Comparison of ENCODE assay signal across 8 cellular contexts in the genomic region with DNA sequence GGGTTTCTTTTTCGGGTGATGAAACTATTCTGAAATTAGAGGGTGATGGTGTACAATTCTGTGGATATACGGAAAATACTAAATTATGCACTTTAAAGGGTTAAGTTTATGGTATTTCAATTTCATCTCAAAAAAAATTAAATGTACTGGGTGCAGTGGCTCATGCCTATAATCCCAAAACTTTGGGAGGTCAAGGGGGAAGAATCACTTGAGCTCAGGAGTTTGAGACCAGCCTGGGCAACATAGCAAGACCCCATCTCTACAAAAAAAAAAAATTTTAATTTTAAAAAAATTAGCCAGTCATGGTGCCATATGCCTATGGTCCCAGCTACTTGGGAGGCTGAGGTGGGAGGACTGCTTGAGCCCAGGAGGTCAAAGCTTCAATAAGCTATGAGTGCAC.
"Had no signal": no experiment of that assay in that cellular context is flagged by ENCODE, and none has a peak within 500 bp of the region (broad histone marks: within the 10 kb centered on the region; RNA-seq: fewer than 3 reads in every experiment).

No MANE protein-coding gene starts in this region.

- H3K27ac ChIP-seq: HL-60, KMS-11 had no signal

- DNase-seq: H9, HCEC 1CT, HFFc6, IMR-90, KBM-7 had no signal

- H3K4me2 ChIP-seq: GM23338, KMS-11 had no signal

- H3K9ac ChIP-seq: KMS-11 had no signal

- ATAC-seq: GM23338 had no signal

- H2AFZ ChIP-seq: GM23338 had no signal

- H3K4me3 ChIP-seq: GM23338 had no signal

- H3K9me3 Mint-ChIP-seq: HFFc6 had no signal

- H3K27ac Mint-ChIP-seq: GM23338, H9, HFFc6 had no signal

- H3K4me3 Mint-ChIP-seq: GM23338, H9, HFFc6 had no signal
